ENCODE assay signal across 10 cellular contexts in the genomic region with DNA sequence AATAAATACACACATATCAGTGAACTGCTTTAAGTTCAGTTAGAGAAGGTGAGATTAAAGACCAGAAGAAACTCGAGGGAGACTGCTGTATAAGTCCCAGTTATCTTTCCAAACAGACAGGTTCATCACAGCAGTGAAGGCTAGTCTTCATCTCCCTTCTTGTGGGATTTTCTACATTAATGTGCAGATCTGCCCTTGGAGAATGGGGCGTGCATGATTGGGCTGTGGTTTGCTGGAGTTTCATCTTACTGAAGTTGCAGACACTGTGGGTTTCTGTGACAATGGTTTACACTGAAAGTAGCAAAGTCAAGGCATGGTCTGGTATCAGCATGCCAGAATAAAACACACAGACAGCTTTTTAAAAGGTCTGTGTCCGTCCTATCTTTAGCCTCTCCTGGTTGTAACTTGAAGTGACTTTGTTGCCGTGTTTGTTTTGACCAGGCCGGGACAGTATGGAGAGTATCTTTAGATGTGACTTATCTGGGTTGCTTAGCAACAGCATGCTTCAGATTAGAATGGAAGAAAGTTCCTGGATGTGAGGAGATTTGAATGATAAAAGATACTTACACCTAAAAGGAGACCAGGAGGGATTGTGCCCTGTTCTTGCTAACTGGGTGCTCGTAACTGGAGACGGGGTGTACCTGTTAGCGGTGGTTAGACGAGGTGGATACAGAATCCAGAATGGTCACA. TPM values are rescaled to one million over a fixed set of nuclear protein-coding genes. Genes with fewer than 3 reads are reported as not detected.
DNase-seq lines count a peak whose midpoint lies in the region; ATAC-seq and TF ChIP-seq lines count a peak whose summit lies in the region.
"Had no signal": no experiment of that assay in that cellular context is flagged by ENCODE, and none has a peak within 500 bp of the region (broad histone marks: within the 10 kb centered on the region; RNA-seq: fewer than 3 reads in every experiment).

No MANE protein-coding gene starts in this region.

- peak; percentile 19 to 45 for ATAC-seq in activated naive CD4-positive, alpha-beta T cell treated with anti-CD3 and anti-CD28 coated beads, Interleukin-2, amount 50 U/mL, for 72 hours
- ATAC-seq: sciatic nerve had no signal

- H3K27ac ChIP-seq in suprapubic skin = no peak overlapping the region

- H3K27me3 ChIP-seq in suprapubic skin = no peaks in the 10 kb centered on the region

- H3K9me3 Mint-ChIP-seq in activated naive CD4-positive, alpha-beta T cell treated with anti-CD3 and anti-CD28 coated beads, Interleukin-2, amount 50 U/mL, for 72 hours = no peaks in the 10 kb centered on the region

- peaks cover 6 to 7% of the 10 kb centered on the region in 2 donors for H3K36me3 Mint-ChIP-seq in activated naive CD4-positive, alpha-beta T cell treated with anti-CD3 and anti-CD28 coated beads, Interleukin-2, amount 50 U/mL, for 72 hours

- peak overlapping the region; percentile 86 to 90 for H3K27ac Mint-ChIP-seq in activated naive CD4-positive, alpha-beta T cell treated with anti-CD3 and anti-CD28 coated beads, Interleukin-2, amount 50 U/mL, for 72 hours

- DNase-seq in activated CD4-positive, alpha-beta T cell treated with anti-CD3 and anti-CD28 coated beads for 48 hours = peak; percentile 35
- no peak for DNase-seq in activated CD4-positive, alpha-beta T cell treated with anti-CD3 and anti-CD28 coated beads for 1 hour
- DNase-seq in activated naive CD4-positive, alpha-beta T cell treated with anti-CD3 and anti-CD28 coated beads, Interleukin-2, amount 50 U/mL, for 72 hours (ENCODE audit: low spot score in 2 of 2) = peak in 1 of 2 donors; percentile 33
- DNase-seq in iris pigment epithelial cell (ENCODE audit: low read depth) (peak; percentile 27), suprapubic skin (ENCODE audit: low spot score in 2 of 2) (no peak), HT-29 (ENCODE audit: low spot score) (no peak), NCI-H82 treated with DMSO at 0.1 percent for 48 hours (lab: John Stamatoyannopoulos, UW; ENCODE audit: unreplicated experiment) (no peak), NCI-H1930 (lab: John Stamatoyannopoulos, UW) (no peak)

- peaks cover 63% of the 10 kb centered on the region for H3K4me1 ChIP-seq in suprapubic skin

- no peaks in the 10 kb centered on the region for H3K36me3 ChIP-seq in suprapubic skin

- WGBS in suprapubic skin = 63% methylated on average over 9 of the region's 9 CpGs

- TF ChIP-seq POLR2A in suprapubic skin (IDR thresholded peaks at IDR 0.05) = no peak

- TF ChIP-seq CTCF in suprapubic skin (IDR thresholded peaks at IDR 0.05) = no peak

- H3K4me3 ChIP-seq in suprapubic skin = peak overlapping the region; percentile 59

- H3K9me3 ChIP-seq in suprapubic skin = no peaks in the 10 kb centered on the region

- TF ChIP-seq EP300 in suprapubic skin (IDR thresholded peaks at IDR 0.05) = no peak

RNA-seq across cellular contexts. Expression of a gene that starts 16.1 kb away (rescaled TPM):
- 10 to 100 TPM; 29.2 to 40.1 TPM for total RNA-seq in activated naive CD4-positive, alpha-beta T cell treated with anti-CD3 and anti-CD28 coated beads, Interleukin-2, amount 50 U/mL, for 72 hours
- 10 to 100 TPM; 20.9 to 40.2 (median 26.4) TPM for total RNA-seq in suprapubic skin
- 19.4 and 20.3 TPM in 2 replicates for total RNA-seq in HT-29 (2014; rRNA removed; shearing (Covaris generic))

RNA-seq across cellular contexts. Expression of a gene that starts 16.2 kb away (rescaled TPM):
- 1 to 10 TPM; 2.0 to 3.1 TPM for total RNA-seq in activated naive CD4-positive, alpha-beta T cell treated with anti-CD3 and anti-CD28 coated beads, Interleukin-2, amount 50 U/mL, for 72 hours
- 1 to 10 TPM; 1.5 to 4.3 (median 2.4) TPM for total RNA-seq in suprapubic skin
- 0.76 and 1.2 TPM in 2 replicates for total RNA-seq in HT-29 (2014; rRNA removed; shearing (Covaris generic))

RNA-seq across cellular contexts. Expression of a gene that starts 35.7 kb away (rescaled TPM):
- under 1 TPM in 1 of 2 donors, not detected in 1; 0.25 TPM for total RNA-seq in activated naive CD4-positive, alpha-beta T cell treated with anti-CD3 and anti-CD28 coated beads, Interleukin-2, amount 50 U/mL, for 72 hours
- total RNA-seq in suprapubic skin = not detected
- not detected in 2 replicates for total RNA-seq in HT-29 (2014; rRNA removed; shearing (Covaris generic))
- total RNA-seq: sciatic nerve, SK-MEL-5 had no signal

RNA-seq across cellular contexts. Expression of a gene that starts 41.3 kb away (rescaled TPM):
- total RNA-seq in activated naive CD4-positive, alpha-beta T cell treated with anti-CD3 and anti-CD28 coated beads, Interleukin-2, amount 50 U/mL, for 72 hours = 10 to 100 TPM; 15.5 to 20.0 TPM
- 10 to 100 TPM in 1 of 4 donors, 1 to 10 TPM in 3; 4.9 to 12.6 (median 6.6) TPM for total RNA-seq in suprapubic skin
- total RNA-seq in HT-29 (2014; rRNA removed; shearing (Covaris generic)) = 1.1 and 2.1 TPM in 2 replicates

RNA-seq across cellular contexts. Expression of a gene that starts 58.5 kb away (rescaled TPM):
- 1 to 10 TPM; 5.2 to 7.7 TPM for total RNA-seq in activated naive CD4-positive, alpha-beta T cell treated with anti-CD3 and anti-CD28 coated beads, Interleukin-2, amount 50 U/mL, for 72 hours
- total RNA-seq in suprapubic skin = 10 to 100 TPM in 1 of 4 donors, 1 to 10 TPM in 3; 8.4 to 14.9 (median 9.7) TPM
- total RNA-seq in HT-29 (2014; rRNA removed; shearing (Covaris generic)) = 6.6 and 13.9 TPM in 2 replicates

Comparison
In these comparisons a context has a peak if more than half of its experiments do, and no peak if none do; other contexts are left out.
1. DNase-seq: peak in activated CD4-positive, alpha-beta T cell treated with anti-CD3 and anti-CD28 coated beads for 48 hours (single experiment) and iris pigment epithelial cell (single experiment); none in activated CD4-positive, alpha-beta T cell treated with anti-CD3 and anti-CD28 coated beads for 1 hour (single experiment), suprapubic skin (0 of 2), HT-29 (single experiment), NCI-H82 treated with DMSO at 0.1 percent for 48 hours (single experiment) and NCI-H1930 (0 of 2).